ENCODE assay signal across 30 cellular contexts in genomic region chr3:94734201-94734600, GRCh38.
"Had no signal": no experiment of that assay in that cellular context is flagged by ENCODE, and none has a peak within 500 bp of the region (broad histone marks: within the 10 kb centered on the region; RNA-seq: fewer than 3 reads in every experiment).

No MANE protein-coding gene starts in this region.

- H3K4me3 ChIP-seq: body of pancreas, colonic mucosa, dorsolateral prefrontal cortex, esophagus muscularis mucosa, gastrocnemius medialis, heart left ventricle had no signal

- H3K9me3 Mint-ChIP-seq: activated CD4-positive, alpha-beta memory T cell treated with anti-CD3 and anti-CD28 coated beads for 36 hours; activated naive CD4-positive, alpha-beta T cell treated with anti-CD3 and anti-CD28 coated beads, Interleukin-2, amount 10 ng/mL, durations not matched to agents 7 days and 5 days had no signal

- H3K27me3 ChIP-seq: body of pancreas, colonic mucosa, esophagus muscularis mucosa, foreskin keratinocyte, gastrocnemius medialis, heart left ventricle had no signal

- H3K27ac ChIP-seq: body of pancreas, colonic mucosa, dorsolateral prefrontal cortex, esophagus muscularis mucosa, foreskin keratinocyte, gastrocnemius medialis, heart left ventricle had no signal

- H3K9me3 ChIP-seq: body of pancreas, colonic mucosa, esophagus muscularis mucosa, gastrocnemius medialis had no signal

- DNase-seq: activated CD4-positive, alpha-beta memory T cell treated with anti-CD3 and anti-CD28 coated beads for 36 hours; activated CD4-positive, alpha-beta T cell treated with anti-CD3 and anti-CD28 coated beads for 36 hours; activated CD4-positive, alpha-beta T cell treated with anti-CD3 and anti-CD28 coated beads, Interleukin-2, amount 10 ng/mL, durations not matched to agents 24 days and 14 days; activated CD4-positive, CD25-positive, alpha-beta regulatory T cell; activated CD4-positive, CD25-positive, alpha-beta regulatory T cell treated with anti-CD3 and anti-CD28 coated beads, Interleukin-2, amount 50 U/mL, for 72 hours; activated CD8-positive, alpha-beta memory T cell treated with anti-CD3 and anti-CD28 coated beads, Interleukin-2, amount 10 ng/mL, durations not matched to agents 7 days and 5 days; activated CD8-positive, alpha-beta memory T cell treated with anti-CD3 and anti-CD28 coated beads, Interleukin-2, amount 50 U/mL, for 4 hours; activated CD8-positive, alpha-beta T cell treated with anti-CD3 and anti-CD28 coated beads, Interleukin-2, amount 10 ng/mL, durations not matched to agents 7 days and 5 days; activated gamma-delta T cell; activated naive CD4-positive, alpha-beta T cell; activated naive CD4-positive, alpha-beta T cell treated with anti-CD3 and anti-CD28 coated beads, Interleukin-2, amount 10 ng/mL, durations not matched to agents 7 days and 5 days; activated T-cell treated with anti-CD3 and anti-CD28 coated beads, Interleukin-2, amount 50 U/mL, for 1 hour; activated T-cell treated with anti-CD3 and anti-CD28 coated beads, Interleukin-2, amount 50 U/mL, for 72 hours; amniotic stem cell; anterior cingulate cortex; body of pancreas; caudate nucleus; cerebellar nuclear complex; colonic mucosa; dorsolateral prefrontal cortex; effector memory CD4-positive, alpha-beta T cell; erythroblast; foreskin keratinocyte; gastrocnemius medialis; glutamatergic neuron; heart left ventricle; T-helper 2 cell had no signal

- H3K36me3 ChIP-seq: colonic mucosa, esophagus muscularis mucosa, gastrocnemius medialis, heart left ventricle had no signal

- H3K4me1 Mint-ChIP-seq: activated CD4-positive, alpha-beta T cell treated with anti-CD3 and anti-CD28 coated beads for 36 hours; activated CD4-positive, alpha-beta T cell treated with anti-CD3 and anti-CD28 coated beads, Interleukin-2, amount 10 ng/mL, durations not matched to agents 24 days and 14 days; activated CD8-positive, alpha-beta memory T cell treated with anti-CD3 and anti-CD28 coated beads, Interleukin-2, amount 10 ng/mL, durations not matched to agents 7 days and 5 days; activated naive CD4-positive, alpha-beta T cell treated with anti-CD3 and anti-CD28 coated beads, Interleukin-2, amount 10 ng/mL, durations not matched to agents 7 days and 5 days had no signal

- H3K36me3 Mint-ChIP-seq: activated CD4-positive, alpha-beta memory T cell treated with anti-CD3 and anti-CD28 coated beads for 36 hours; activated CD8-positive, alpha-beta memory T cell treated with anti-CD3 and anti-CD28 coated beads, Interleukin-2, amount 10 ng/mL, durations not matched to agents 7 days and 5 days; activated naive CD4-positive, alpha-beta T cell treated with anti-CD3 and anti-CD28 coated beads, Interleukin-2, amount 10 ng/mL, durations not matched to agents 7 days and 5 days; activated naive CD4-positive, alpha-beta T cell treated with anti-CD3 and anti-CD28 coated beads, Interleukin-2, amount 50 U/mL, for 72 hours had no signal

- H3K4me3 Mint-ChIP-seq: activated CD4-positive, alpha-beta memory T cell treated with anti-CD3 and anti-CD28 coated beads for 36 hours; activated CD4-positive, alpha-beta T cell treated with anti-CD3 and anti-CD28 coated beads for 36 hours; activated CD4-positive, alpha-beta T cell treated with anti-CD3 and anti-CD28 coated beads, Interleukin-2, amount 10 ng/mL, durations not matched to agents 24 days and 14 days; activated CD8-positive, alpha-beta memory T cell treated with anti-CD3 and anti-CD28 coated beads, Interleukin-2, amount 10 ng/mL, durations not matched to agents 7 days and 5 days; activated CD8-positive, alpha-beta T cell treated with anti-CD3 and anti-CD28 coated beads, Interleukin-2, amount 10 ng/mL, durations not matched to agents 7 days and 5 days; activated naive CD4-positive, alpha-beta T cell treated with anti-CD3 and anti-CD28 coated beads, Interleukin-2, amount 10 ng/mL, durations not matched to agents 7 days and 5 days; activated T-cell treated with anti-CD3 and anti-CD28 coated beads, Interleukin-2, amount 50 U/mL, for 72 hours; dendritic cell treated with granulocyte-macrophage colony-stimulating factor and Interleukin-4, amounts not matched to agents 40 ng/mL and 50 ng/mL, for 4 days had no signal

- H3K27me3 Mint-ChIP-seq: activated CD4-positive, alpha-beta memory T cell treated with anti-CD3 and anti-CD28 coated beads for 36 hours; activated CD4-positive, alpha-beta T cell treated with anti-CD3 and anti-CD28 coated beads for 36 hours; activated CD4-positive, alpha-beta T cell treated with anti-CD3 and anti-CD28 coated beads, Interleukin-2, amount 10 ng/mL, durations not matched to agents 24 days and 14 days; activated CD8-positive, alpha-beta memory T cell treated with anti-CD3 and anti-CD28 coated beads, Interleukin-2, amount 10 ng/mL, durations not matched to agents 7 days and 5 days; activated naive CD4-positive, alpha-beta T cell treated with anti-CD3 and anti-CD28 coated beads, Interleukin-2, amount 10 ng/mL, durations not matched to agents 7 days and 5 days; dendritic cell treated with granulocyte-macrophage colony-stimulating factor and Interleukin-4, amounts not matched to agents 40 ng/mL and 50 ng/mL, for 4 days had no signal

- H3K4me1 ChIP-seq: body of pancreas, colonic mucosa, foreskin keratinocyte, gastrocnemius medialis, heart left ventricle had no signal

- H3K27ac Mint-ChIP-seq: activated CD4-positive, alpha-beta memory T cell treated with anti-CD3 and anti-CD28 coated beads for 36 hours; activated CD4-positive, alpha-beta T cell treated with anti-CD3 and anti-CD28 coated beads for 36 hours; activated CD4-positive, alpha-beta T cell treated with anti-CD3 and anti-CD28 coated beads, Interleukin-2, amount 10 ng/mL, durations not matched to agents 24 days and 14 days; activated CD8-positive, alpha-beta memory T cell treated with anti-CD3 and anti-CD28 coated beads, Interleukin-2, amount 10 ng/mL, durations not matched to agents 7 days and 5 days; activated CD8-positive, alpha-beta T cell treated with anti-CD3 and anti-CD28 coated beads, Interleukin-2, amount 10 ng/mL, durations not matched to agents 7 days and 5 days; activated naive CD4-positive, alpha-beta T cell treated with anti-CD3 and anti-CD28 coated beads, Interleukin-2, amount 10 ng/mL, durations not matched to agents 7 days and 5 days; activated naive CD4-positive, alpha-beta T cell treated with anti-CD3 and anti-CD28 coated beads, Interleukin-2, amount 50 U/mL, for 72 hours; activated T-cell treated with anti-CD3 and anti-CD28 coated beads, Interleukin-2, amount 50 U/mL, for 72 hours; dendritic cell treated with granulocyte-macrophage colony-stimulating factor and Interleukin-4, amounts not matched to agents 40 ng/mL and 50 ng/mL, for 4 days had no signal
